9 cellular contexts compared by ENCODE assay signal in the genomic region with DNA sequence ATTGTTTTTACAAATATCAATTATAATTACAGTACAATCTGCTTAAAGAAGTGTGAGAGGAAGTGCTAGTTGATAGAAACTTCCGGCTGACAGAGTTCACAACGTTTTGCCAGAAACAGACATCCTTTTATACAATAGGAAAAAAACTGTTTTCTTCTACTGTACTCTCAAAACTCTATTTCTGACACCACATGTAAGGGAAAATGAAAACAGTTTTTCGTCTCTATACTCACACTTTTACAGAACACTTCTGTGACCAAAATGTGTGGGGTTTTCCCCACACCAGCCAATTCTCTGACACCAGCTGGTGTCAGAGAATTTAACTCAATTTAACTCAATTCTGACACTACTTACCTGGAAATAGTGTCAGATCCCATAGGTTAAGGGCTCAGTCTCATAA. TPM values are rescaled to one million over a fixed set of nuclear protein-coding genes. Genes with fewer than 3 reads are reported as not detected.
DNase-seq lines count a peak whose midpoint lies in the region; ATAC-seq and TF ChIP-seq lines count a peak whose summit lies in the region.
"Had no signal": no experiment of that assay in that cellular context is flagged by ENCODE, and none has a peak within 500 bp of the region (broad histone marks: within the 10 kb centered on the region; RNA-seq: fewer than 3 reads in every experiment).

No MANE protein-coding gene starts in this region.

- H3K4me3 ChIP-seq in right lobe of liver, result no peak overlapping the region
- H3K4me3 ChIP-seq in ovary, result no peak overlapping the region

- peak; percentile 59 for DNase-seq in KG1 (lab: John Stamatoyannopoulos, UW)
- no peak for DNase-seq in right lobe of liver
- DNase-seq in islet precursor cell, result no peak
- DNase-seq in NCI-H1105 treated with DMSO at 0.1 percent for 48 hours (lab: John Stamatoyannopoulos, UW), result no peak
- no peak for DNase-seq in ovary
- no peak for DNase-seq in retina

- no peaks in the 10 kb centered on the region for H3K27me3 ChIP-seq in right lobe of liver
- no peaks in the 10 kb centered on the region for H3K27me3 ChIP-seq in ovary

- H3K9me3 ChIP-seq in right lobe of liver, result no peaks in the 10 kb centered on the region
- H3K9me3 ChIP-seq in ovary, result no peaks in the 10 kb centered on the region

- WGBS in right lobe of liver (ENCODE audit: insufficient coverage, low coverage, low lambda C conversion rate, missing lambda C conversion rate), result 34% methylated on average over 3 of the region's 3 CpGs
- 31 to 49% (median 46%) methylated on average over 3 of the region's 3 CpGs for WGBS in ovary, 3 donors

- H3K36me3 ChIP-seq in right lobe of liver (no peaks in the 10 kb centered on the region), ovary (no peaks in the 10 kb centered on the region)

- TF ChIP-seq CTCF in right lobe of liver (IDR thresholded peaks at IDR 0.05) (no peak), ovary (IDR thresholded peaks at IDR 0.05) (no peak)

- H3K27ac ChIP-seq in right lobe of liver (peak overlapping the region in 2 of 3 donors; percentile 24 to 56), ovary (no peak overlapping the region)

- H3K4me1 ChIP-seq in right lobe of liver (no peaks in the 10 kb centered on the region), ovary (ENCODE audit: insufficient read depth) (no peaks in the 10 kb centered on the region)

- ATAC-seq in GM18502 (IDR thresholded peaks at IDR 0.05; ENCODE audit: poor library complexity, unreplicated experiment) (peak; percentile 85), GM21717 (IDR thresholded peaks at IDR 0.05; ENCODE audit: unreplicated experiment) (peak; percentile 77), right lobe of liver (peak; percentile 35 to 57 (median 50))
- ATAC-seq: HCT116 had no signal

- TF ChIP-seq POLR2A in right lobe of liver (IDR thresholded peaks at IDR 0.05) (no peak), ovary (IDR thresholded peaks at IDR 0.05) (no peak)

- TF ChIP-seq EP300 in ovary (IDR thresholded peaks at IDR 0.05), result no peak

- intact Hi-C loops in right lobe of liver (cut with DNase I) (no loop called here), ovary (cut with DNase I) (no loop called here)

RNA-seq across cellular contexts. Expression of a gene that starts 24.2 kb away (rescaled TPM):
- 100 to 1,000 TPM in 1 of 6 experiments, 10 to 100 TPM in 5; 15.9 to 117 (median 31.9) TPM for total RNA-seq in right lobe of liver
- 100 to 1,000 TPM in 4 of 7 donors, 10 to 100 TPM in 3; 85.1 to 204 (median 116) TPM for total RNA-seq in ovary
- 100 to 1,000 TPM in 1 of 2 donors, 10 to 100 TPM in 1; 41.6 to 165 TPM for polyA plus RNA-seq in ovary

Comparison
In these comparisons a context has a peak if more than half of its experiments do, and no peak if none do; other contexts are left out.
1. H3K27ac ChIP-seq: peak in right lobe of liver (2 of 3); none in ovary (0 of 2).
2. Peak in every context shown above with its lines, with median percentiles within 50 percentile points of each other: ATAC-seq.